ENCODE assay signal across 8 cellular contexts in genomic region chr7:106424476-106425016, GRCh38.
DNase-seq lines count a peak whose midpoint lies in the region; ATAC-seq, FAIRE-seq and TF ChIP-seq lines count a peak whose summit lies in the region.

No MANE protein-coding gene starts in this region.

- H3K27ac Mint-ChIP-seq in astrocyte (ENCODE audit: unreplicated experiment), result no peak overlapping the region
- peak overlapping the region; percentile 75 for H3K27ac Mint-ChIP-seq in mesothelial cell of epicardium
- peak overlapping the region in 2 of 9 donors; percentile 52 to 87 for H3K27ac Mint-ChIP-seq in naive thymus-derived CD4-positive, alpha-beta T cell

- peaks cover 7% of the 10 kb centered on the region for H3K4me1 Mint-ChIP-seq in astrocyte (ENCODE audit: low read depth, unreplicated experiment)
- peaks cover 22% of the 10 kb centered on the region for H3K4me1 Mint-ChIP-seq in mesothelial cell of epicardium
- peaks cover 0 to 32% (median 6%) of the 10 kb centered on the region in 7 donors for H3K4me1 Mint-ChIP-seq in naive thymus-derived CD4-positive, alpha-beta T cell

- intact Hi-C loops in right cardiac atrium (cut with DNase I), result no loop called here
- intact Hi-C loops in naive thymus-derived CD4-positive, alpha-beta T cell (cut with micrococcal nuclease), result loop anchor here in 1 of 2 donors (1.0 to 10.0 kb wide), 3 partner anchors 78 to 620 kb away; no protein-coding TSS in a partner anchor

- no peaks in the 10 kb centered on the region for H4K20me1 ChIP-seq in astrocyte (ENCODE audit: insufficient read depth, low read length)

- no peak overlapping the region for H2AFZ ChIP-seq in astrocyte (ENCODE audit: low read depth, low read length)

- H3K79me2 ChIP-seq in astrocyte (ENCODE audit: insufficient read depth, low read length), result no peaks in the 10 kb centered on the region

- TF ChIP-seq CTCF in right atrium auricular region (IDR thresholded peaks at IDR 0.05), result no peak
- no peak for TF ChIP-seq CTCF in astrocyte (IDR thresholded peaks at IDR 0.05; ENCODE audit: insufficient read depth, low read depth, low read length)
- TF ChIP-seq CTCF in mesothelial cell of epicardium (IDR thresholded peaks at IDR 0.05; ENCODE audit: unreplicated experiment), result no peak
- peak in 1 of 6 experiments; percentile 4 for TF ChIP-seq CTCF in upper lobe of left lung (IDR thresholded peaks at IDR 0.05)

- POLR2A ChIA-PET in naive thymus-derived CD4-positive, alpha-beta T cell (lab: Charles Lee), result no interaction called here

- CTCF ChIA-PET in naive thymus-derived CD4-positive, alpha-beta T cell (lab: Charles Lee), result no interaction called here

- H3K4me3 Mint-ChIP-seq in astrocyte (ENCODE audit: unreplicated experiment) (no peak overlapping the region), mesothelial cell of epicardium (no peak overlapping the region)
- H3K4me3 Mint-ChIP-seq in naive thymus-derived CD4-positive, alpha-beta T cell, result peak overlapping the region in 1 of 10 donors; percentile 58

- no peak for TF ChIP-seq POLR2A in upper lobe of left lung (IDR thresholded peaks at IDR 0.05)

- peaks cover 2% of the 10 kb centered on the region for H3K36me3 Mint-ChIP-seq in astrocyte (ENCODE audit: low read depth, unreplicated experiment)
- no peaks in the 10 kb centered on the region for H3K36me3 Mint-ChIP-seq in mesothelial cell of epicardium
- H3K36me3 Mint-ChIP-seq in naive thymus-derived CD4-positive, alpha-beta T cell, result no peaks in the 10 kb centered on the region

- no peaks in the 10 kb centered on the region for H3K9me3 ChIP-seq in right atrium auricular region
- no peaks in the 10 kb centered on the region for H3K9me3 ChIP-seq in right cardiac atrium (ENCODE audit: control insufficient read depth, low read length)
- no peaks in the 10 kb centered on the region for H3K9me3 ChIP-seq in astrocyte (ENCODE audit: insufficient read depth, low read depth, low read length)
- H3K9me3 ChIP-seq in upper lobe of left lung, result no peaks in the 10 kb centered on the region
- no peaks in the 10 kb centered on the region for H3K9me3 ChIP-seq in naive thymus-derived CD4-positive, alpha-beta T cell (ENCODE audit: control insufficient read depth in 2 of 3, low read length in 3 of 3)

- no peak for ATAC-seq in right cardiac atrium
- no peak for ATAC-seq in upper lobe of left lung (ENCODE audit: low FRiP score in 2 of 2)
- ATAC-seq in naive thymus-derived CD4-positive, alpha-beta T cell, result no peak
- ATAC-seq in GM18867 (IDR thresholded peaks at IDR 0.05; ENCODE audit: unreplicated experiment), result no peak
- ATAC-seq in activated CD4-positive, CD25-positive, alpha-beta regulatory T cell treated with anti-CD3 and anti-CD28 coated beads, Interleukin-2, amount 50 U/mL, for 24 hours, result no peak

- no peak for DNase-seq in right atrium auricular region (ENCODE audit: low spot score)
- no peak for DNase-seq in right cardiac atrium
- DNase-seq in astrocyte (ENCODE audit: low read depth), result no peak
- no peak for DNase-seq in mesothelial cell of epicardium (ENCODE audit: low spot score in 2 of 2, unreplicated experiment in 2 of 2)
- DNase-seq in upper lobe of left lung, result no peak
- no peak for DNase-seq in naive thymus-derived CD4-positive, alpha-beta T cell

- TF ChIP-seq EP300 in upper lobe of left lung (IDR thresholded peaks at IDR 0.05), result no peak

- H3K4me1 ChIP-seq in right atrium auricular region (peaks cover 0 to 46% of the 10 kb centered on the region in 2 donors), right cardiac atrium (ENCODE audit: control insufficient read depth, insufficient read depth, low read length) (peaks cover 14% of the 10 kb centered on the region), astrocyte (ENCODE audit: insufficient read depth, low read length) (peaks cover 20% of the 10 kb centered on the region), upper lobe of left lung (peaks cover 51 to 65% (median 54%) of the 10 kb centered on the region in 4 donors)
- no peaks in the 10 kb centered on the region for H3K4me1 ChIP-seq in naive thymus-derived CD4-positive, alpha-beta T cell (ENCODE audit: control insufficient read depth in 2 of 2, insufficient read depth in 2 of 2, low read length in 2 of 2)

- H3K4me2 ChIP-seq in astrocyte (ENCODE audit: low read length), result peak overlapping the region; percentile 68

- H3K9me3 Mint-ChIP-seq in astrocyte (ENCODE audit: unreplicated experiment) (no peaks in the 10 kb centered on the region), mesothelial cell of epicardium (no peaks in the 10 kb centered on the region)
- peaks cover 0 to 3% (median 0%) of the 10 kb centered on the region in 11 donors for H3K9me3 Mint-ChIP-seq in naive thymus-derived CD4-positive, alpha-beta T cell

- peak overlapping the region; percentile 44 to 75 for H3K27ac ChIP-seq in right atrium auricular region
- no peak overlapping the region for H3K27ac ChIP-seq in right cardiac atrium (ENCODE audit: low read length)
- H3K27ac ChIP-seq in astrocyte (ENCODE audit: low read depth, low read length), result peak overlapping the region; percentile 82
- H3K27ac ChIP-seq in upper lobe of left lung, result peak overlapping the region; percentile 71 to 88 (median 84)
- H3K27ac ChIP-seq in naive thymus-derived CD4-positive, alpha-beta T cell (ENCODE audit: low read depth, low read length), result no peak overlapping the region

- 28% methylated on average over 1 of the region's 1 CpG for WGBS in right cardiac atrium
- 7 to 8% methylated on average over 1 of the region's 1 CpG for WGBS in upper lobe of left lung, 2 donors

- peak overlapping the region; percentile 37 for H3K9ac ChIP-seq in astrocyte (ENCODE audit: low read length)

- FAIRE-seq in astrocyte (lab: Jason Lieb, UNC), result no peak

- no peak overlapping the region for H3K4me3 ChIP-seq in right atrium auricular region
- H3K4me3 ChIP-seq in right cardiac atrium (ENCODE audit: low read length), result no peak overlapping the region
- H3K4me3 ChIP-seq in astrocyte (ENCODE audit: insufficient read depth, low read depth, low read length), result no peak overlapping the region
- H3K4me3 ChIP-seq in upper lobe of left lung, result no peak overlapping the region
- no peak overlapping the region for H3K4me3 ChIP-seq in naive thymus-derived CD4-positive, alpha-beta T cell (ENCODE audit: low read length)

- H3K27me3 ChIP-seq in right atrium auricular region, result no peaks in the 10 kb centered on the region
- no peaks in the 10 kb centered on the region for H3K27me3 ChIP-seq in right cardiac atrium (ENCODE audit: control insufficient read depth, insufficient read depth)
- no peaks in the 10 kb centered on the region for H3K27me3 ChIP-seq in astrocyte (ENCODE audit: insufficient read depth, low read length)
- no peaks in the 10 kb centered on the region for H3K27me3 ChIP-seq in upper lobe of left lung
- no peaks in the 10 kb centered on the region for H3K27me3 ChIP-seq in naive thymus-derived CD4-positive, alpha-beta T cell (ENCODE audit: control insufficient read depth in 2 of 2, insufficient read depth in 2 of 2, low read length in 2 of 2)

- H3K36me3 ChIP-seq in right atrium auricular region (no peaks in the 10 kb centered on the region), astrocyte (ENCODE audit: insufficient read depth, low read length) (no peaks in the 10 kb centered on the region), upper lobe of left lung (no peaks in the 10 kb centered on the region)
- no peaks in the 10 kb centered on the region for H3K36me3 ChIP-seq in naive thymus-derived CD4-positive, alpha-beta T cell (ENCODE audit: control insufficient read depth in 2 of 3, insufficient read depth in 3 of 3, low read length in 3 of 3)

- H3K27me3 Mint-ChIP-seq in astrocyte (ENCODE audit: low read depth, unreplicated experiment) (peaks cover 10% of the 10 kb centered on the region), mesothelial cell of epicardium (ENCODE audit: low read depth) (no peaks in the 10 kb centered on the region)
- H3K27me3 Mint-ChIP-seq in naive thymus-derived CD4-positive, alpha-beta T cell, result peaks cover 0 to 36% (median 14%) of the 10 kb centered on the region in 5 donors

Comparison
In these comparisons a context has a peak if more than half of its experiments do, and no peak if none do; other contexts are left out.
1. H3K27ac ChIP-seq: peak in right atrium auricular region (2 of 2), astrocyte (single experiment) and upper lobe of left lung (4 of 4); none in right cardiac atrium (single experiment) and naive thymus-derived CD4-positive, alpha-beta T cell (single experiment).